Comparison of ENCODE assay signal across 34 cellular contexts in genomic region chr3:133092676-133093075, GRCh38. TPM values are rescaled to one million over a fixed set of nuclear protein-coding genes. Genes with fewer than 3 reads are reported as not detected.
"Had no signal": no experiment of that assay in that cellular context is flagged by ENCODE, and none has a peak within 500 bp of the region (broad histone marks: within the 10 kb centered on the region; RNA-seq: fewer than 3 reads in every experiment).

No MANE protein-coding gene starts in this region.

- H3K27ac Mint-ChIP-seq: dendritic cell treated with granulocyte-macrophage colony-stimulating factor and Interleukin-4, amounts not matched to agents 40 ng/mL and 50 ng/mL, for 4 days; endodermal cell; mesothelial cell of epicardium; naive thymus-derived CD8-positive, alpha-beta T cell; nephron progenitor cell; stimulated activated naive B cell treated with anti-CD40 and anti-IgM and Interleukin-4, amounts not matched to agents 10 μg/mL and 1 μg/mL and 100 μg/mL, for 72 hours; stimulated activated naive CD8-positive, alpha-beta T cell treated with anti-CD3 and anti-CD28 coated beads, Interleukin-15, Interleukin-2, amounts not matched to agents 100 ng/mL and 50 ng/mL, for 24 hours had no signal

- H3K36me3 Mint-ChIP-seq: mesothelial cell of epicardium; naive thymus-derived CD8-positive, alpha-beta T cell; stimulated activated naive B cell treated with anti-CD40 and anti-IgM and Interleukin-4, amounts not matched to agents 10 μg/mL and 1 μg/mL and 100 μg/mL, for 72 hours had no signal

- DNase-seq: colonic mucosa; effector CD8-positive, alpha-beta T cell; endodermal cell; foreskin fibroblast; glutamatergic neuron; heart right ventricle; hippocampal formation; left cardiac atrium; left lung; mesenchymal stem cell; mucosa of descending colon; naive thymus-derived CD8-positive, alpha-beta T cell; nephron progenitor cell; nucleus accumbens; ovary; posterior cingulate gyrus; psoas muscle; right cardiac atrium; sigmoid colon; stimulated activated CD4-positive, alpha-beta T cell treated with anti-CD3 and anti-CD28 coated beads, Interleukin-15, amount 100 ng/mL, for 24 hours; stimulated activated CD4-positive, alpha-beta T cell treated with anti-CD3 and anti-CD28 coated beads, Interleukin-2, amount 100 ng/mL, for 48 hours; stimulated activated naive B cell treated with anti-CD40 and anti-IgM and Interleukin-4, amounts not matched to agents 10 μg/mL and 1 μg/mL and 100 μg/mL, for 72 hours had no signal

- H3K4me1 ChIP-seq: colonic mucosa, left lung, tibial nerve, upper lobe of left lung had no signal

- H3K4me3 ChIP-seq: colonic mucosa, heart right ventricle, left lung, mucosa of descending colon, ovary, psoas muscle, sigmoid colon, skin epidermis, thoracic aorta, tibial nerve, upper lobe of left lung had no signal

- FAIRE-seq: islet of Langerhans, urothelium cell line had no signal

- ATAC-seq: esophagus mucosa; left lung; mucosa of descending colon; naive thymus-derived CD8-positive, alpha-beta T cell; stimulated activated naive B cell treated with anti-CD40 and anti-IgM and Interleukin-4, amounts not matched to agents 10 μg/mL and 1 μg/mL and 100 μg/mL, for 72 hours had no signal

- H3K9me3 ChIP-seq: colonic mucosa, heart right ventricle, left lung, mucosa of descending colon, ovary, psoas muscle, sigmoid colon, thoracic aorta, tibial nerve, upper lobe of left lung had no signal

- H3K27ac ChIP-seq: colonic mucosa, epithelial cell of prostate, heart right ventricle, left lung, ovary, psoas muscle, sigmoid colon, skin epidermis, thoracic aorta, tibial nerve, upper lobe of left lung had no signal

- H3K27me3 Mint-ChIP-seq: stimulated activated naive B cell treated with anti-CD40 and anti-IgM and Interleukin-4, amounts not matched to agents 10 μg/mL and 1 μg/mL and 100 μg/mL, for 72 hours; stimulated activated naive CD8-positive, alpha-beta T cell treated with anti-CD3 and anti-CD28 coated beads, Interleukin-15, Interleukin-2, amounts not matched to agents 100 ng/mL and 50 ng/mL, for 24 hours had no signal

- H3K4me3 Mint-ChIP-seq: dendritic cell treated with granulocyte-macrophage colony-stimulating factor and Interleukin-4, amounts not matched to agents 40 ng/mL and 50 ng/mL, for 4 days; endodermal cell; mesothelial cell of epicardium; naive thymus-derived CD8-positive, alpha-beta T cell; nephron progenitor cell; stimulated activated naive B cell treated with anti-CD40 and anti-IgM and Interleukin-4, amounts not matched to agents 10 μg/mL and 1 μg/mL and 100 μg/mL, for 72 hours; stimulated activated naive CD8-positive, alpha-beta T cell treated with anti-CD3 and anti-CD28 coated beads, Interleukin-15, Interleukin-2, amounts not matched to agents 100 ng/mL and 50 ng/mL, for 24 hours had no signal

- H3K4me1 Mint-ChIP-seq: naive thymus-derived CD8-positive, alpha-beta T cell; nephron progenitor cell; stimulated activated naive B cell treated with anti-CD40 and anti-IgM and Interleukin-4, amounts not matched to agents 10 μg/mL and 1 μg/mL and 100 μg/mL, for 72 hours had no signal

- H3K27me3 ChIP-seq: colonic mucosa, heart right ventricle, left lung, ovary, sigmoid colon, tibial nerve, upper lobe of left lung had no signal

- H3K36me3 ChIP-seq: colonic mucosa, heart right ventricle, left lung, ovary, sigmoid colon, thoracic aorta, tibial nerve, upper lobe of left lung had no signal

- H3K9me3 Mint-ChIP-seq: mesothelial cell of epicardium; stimulated activated naive B cell treated with anti-CD40 and anti-IgM and Interleukin-4, amounts not matched to agents 10 μg/mL and 1 μg/mL and 100 μg/mL, for 72 hours; stimulated activated naive CD8-positive, alpha-beta T cell treated with anti-CD3 and anti-CD28 coated beads, Interleukin-15, Interleukin-2, amounts not matched to agents 100 ng/mL and 50 ng/mL, for 24 hours had no signal

RNA-seq across cellular contexts. Expression of gene TMEM108, which starts 54.5 kb away (rescaled TPM):
- total RNA-seq: lung microvascular endothelial cell; naive thymus-derived CD8-positive, alpha-beta T cell had no signal
- polyA plus RNA-seq: naive thymus-derived CD8-positive, alpha-beta T cell had no signal
